19 cellular contexts compared by ENCODE assay signal in the genomic region with DNA sequence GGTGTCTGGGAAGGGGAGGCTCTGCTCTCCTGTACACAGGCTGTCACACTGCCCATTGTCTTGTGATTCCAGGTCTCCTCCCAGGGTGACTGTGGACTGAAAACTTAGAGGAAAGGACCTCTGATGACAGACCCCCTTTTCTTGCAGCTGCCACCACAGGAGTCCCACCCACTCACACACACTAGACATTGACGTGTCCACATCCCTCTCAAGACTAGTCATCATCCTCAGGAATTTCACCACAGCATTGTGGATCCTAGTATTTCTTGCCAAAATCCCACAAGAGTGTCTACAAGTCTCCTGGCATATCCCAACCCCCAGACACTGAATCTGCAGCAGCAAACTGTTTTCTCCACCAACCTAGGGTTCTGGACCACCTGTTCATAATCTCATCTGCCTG. TPM values are rescaled to one million over a fixed set of nuclear protein-coding genes. Genes with fewer than 3 reads are reported as not detected.
DNase-seq lines count a peak whose midpoint lies in the region; ATAC-seq and TF ChIP-seq lines count a peak whose summit lies in the region.
"Had no signal": no experiment of that assay in that cellular context is flagged by ENCODE, and none has a peak within 500 bp of the region (broad histone marks: within the 10 kb centered on the region; RNA-seq: fewer than 3 reads in every experiment).

No MANE protein-coding gene starts in this region.

- no peak overlapping the region for H3K27ac ChIP-seq in ascending aorta
- no peak overlapping the region for H3K27ac ChIP-seq in mesendoderm (ENCODE audit: low read depth, low read length)
- H3K27ac ChIP-seq: BLaER1 treated with 17β-estradiol and CSF1 and Interleukin-3, amounts not matched to agents 10 nM and 100 nM; sigmoid colon; SK-N-MC had no signal

- peaks cover 0 to 4% of the 10 kb centered on the region in 2 donors for H3K4me1 ChIP-seq in ascending aorta
- no peaks in the 10 kb centered on the region for H3K4me1 ChIP-seq in mesendoderm (ENCODE audit: control insufficient read depth, low read depth, low read length)

- no peak overlapping the region for H4K8ac ChIP-seq in mesendoderm (ENCODE audit: low read depth, low read length)

- H3K23ac ChIP-seq in mesendoderm (ENCODE audit: low read length), result no peak overlapping the region

- no peak overlapping the region for H3K4ac ChIP-seq in mesendoderm (ENCODE audit: low read depth, low read length)

- H3K27me3 ChIP-seq in ascending aorta, result no peaks in the 10 kb centered on the region
- H3K27me3 ChIP-seq in mesendoderm (ENCODE audit: insufficient read depth, low read length, poor library complexity), result no peaks in the 10 kb centered on the region
- H3K27me3 ChIP-seq: BLaER1 treated with 17β-estradiol and CSF1 and Interleukin-3, amounts not matched to agents 10 nM and 100 nM; MG63; sigmoid colon had no signal

- H2BK120ac ChIP-seq in mesendoderm (ENCODE audit: low read depth, low read length), result no peak overlapping the region

- ATAC-seq in GM18502 (IDR thresholded peaks at IDR 0.05; ENCODE audit: poor library complexity, unreplicated experiment), result no peak
- ATAC-seq: activated CD4-positive, alpha-beta T cell treated with anti-CD3 and anti-CD28 coated beads for 36 hours; stimulated activated effector memory CD8-positive, alpha-beta T cell treated with anti-CD3 and anti-CD28 coated beads, Interleukin-12 subunit alpha, Interleukin-12 subunit beta, amount 100 ng/mL, for 72 hours had no signal

- H3K36me3 ChIP-seq in ascending aorta (peaks cover 0 to 3% of the 10 kb centered on the region in 2 donors), mesendoderm (ENCODE audit: control insufficient read depth, insufficient read depth, low read length) (no peaks in the 10 kb centered on the region)
- H3K36me3 ChIP-seq: MG63, sigmoid colon had no signal

- peaks cover 24% of the 10 kb centered on the region for H3K79me2 ChIP-seq in mesendoderm (ENCODE audit: control insufficient read depth, insufficient read depth, low read length)

- H3K79me1 ChIP-seq in mesendoderm (ENCODE audit: low read length), result peaks cover 11% of the 10 kb centered on the region

- H3K18ac ChIP-seq in mesendoderm (ENCODE audit: low read length), result no peak overlapping the region

- DNase-seq in AG20443 (ENCODE audit: low spot score) (peak; percentile 38), HS-5 (ENCODE audit: low read depth) (peak; percentile 20), cardiac fibroblast (ENCODE audit: low read depth in 2 of 2) (peak; percentile 28 to 77), non-pigmented ciliary epithelial cell (ENCODE audit: low read depth) (peak; percentile 87), ascending aorta (ENCODE audit: low spot score in 2 of 2) (no peak), mesendoderm (no peak), CD1c-positive myeloid dendritic cell (ENCODE audit: extremely low spot score) (no peak)
- DNase-seq: activated CD4-positive, alpha-beta T cell treated with anti-CD3 and anti-CD28 coated beads for 36 hours; activated naive CD4-positive, alpha-beta T cell treated with anti-CD3 and anti-CD28 coated beads, Interleukin-2, amount 50 U/mL, for 16 hours; activated T-cell treated with anti-CD3 and anti-CD28 coated beads for 4 hours; DMS153; MG63; NCI-H1930; NCI-H524; sigmoid colon had no signal

- no peak overlapping the region for H2BK5ac ChIP-seq in mesendoderm (ENCODE audit: low read length)

- no peak overlapping the region for H3K4me3 ChIP-seq in cardiac fibroblast (replicated peaks in 1 of 2; ENCODE audit: low read depth in 2 of 2, low read length in 2 of 2)
- no peak overlapping the region for H3K4me3 ChIP-seq in ascending aorta
- no peak overlapping the region for H3K4me3 ChIP-seq in mesendoderm (ENCODE audit: low read length)
- H3K4me3 ChIP-seq: BLaER1 treated with 17β-estradiol and CSF1 and Interleukin-3, amounts not matched to agents 10 nM and 100 nM; MG63; sigmoid colon; SK-N-MC had no signal

- no peak overlapping the region for H3K9ac ChIP-seq in mesendoderm (ENCODE audit: low read length)
- H3K9ac ChIP-seq: BLaER1 treated with 17β-estradiol and CSF1 and Interleukin-3, amounts not matched to agents 10 nM and 100 nM had no signal

- H3K56ac ChIP-seq in mesendoderm (ENCODE audit: low read length), result no peak overlapping the region

- no peak overlapping the region for H2AK5ac ChIP-seq in mesendoderm (ENCODE audit: low read length)

- no peak overlapping the region for H3K4me2 ChIP-seq in mesendoderm (ENCODE audit: low read length)
- H3K4me2 ChIP-seq: BLaER1 treated with 17β-estradiol and CSF1 and Interleukin-3, amounts not matched to agents 10 nM and 100 nM had no signal

- no CpG with 5 or more reads among the region's 1 CpG for WGBS in mesendoderm (ENCODE audit: extremely low coverage, insufficient coverage, low lambda C conversion rate)

- TF ChIP-seq CTCF in cardiac fibroblast (IDR thresholded peaks at IDR 0.05; ENCODE audit: low read depth, low read length) (no peak), ascending aorta (IDR thresholded peaks at IDR 0.05) (no peak)

- H4K5ac ChIP-seq in mesendoderm (ENCODE audit: low read length), result no peak overlapping the region

- H2BK15ac ChIP-seq in mesendoderm (replicated peaks; ENCODE audit: low read depth), result no peak overlapping the region

- intact Hi-C loops in ascending aorta (cut with DNase I), result loop anchor here (10.0 kb wide), 2 partner anchors 96 to 364 kb away; a partner anchor contains a TSS

- no peaks in the 10 kb centered on the region for H3K9me3 ChIP-seq in ascending aorta
- H3K9me3 ChIP-seq: MG63 had no signal

RNA-seq across cellular contexts. Expression of a gene that starts 5.3 kb away (rescaled TPM):
- total RNA-seq in ascending aorta, result 0.96 TPM
- polyA plus RNA-seq in mesendoderm (2013, experiment 1 of 2), result 23.4 TPM
- 24.3 TPM for polyA plus RNA-seq in mesendoderm (2013, experiment 2 of 2)

Comparison
In these comparisons a context has a peak if more than half of its experiments do, and no peak if none do; other contexts are left out.
1. DNase-seq: peak in AG20443 (single experiment), HS-5 (single experiment), cardiac fibroblast (2 of 2) and non-pigmented ciliary epithelial cell (single experiment); none in ascending aorta (0 of 2), mesendoderm (single experiment) and CD1c-positive myeloid dendritic cell (single experiment).